In the genomic region with DNA sequence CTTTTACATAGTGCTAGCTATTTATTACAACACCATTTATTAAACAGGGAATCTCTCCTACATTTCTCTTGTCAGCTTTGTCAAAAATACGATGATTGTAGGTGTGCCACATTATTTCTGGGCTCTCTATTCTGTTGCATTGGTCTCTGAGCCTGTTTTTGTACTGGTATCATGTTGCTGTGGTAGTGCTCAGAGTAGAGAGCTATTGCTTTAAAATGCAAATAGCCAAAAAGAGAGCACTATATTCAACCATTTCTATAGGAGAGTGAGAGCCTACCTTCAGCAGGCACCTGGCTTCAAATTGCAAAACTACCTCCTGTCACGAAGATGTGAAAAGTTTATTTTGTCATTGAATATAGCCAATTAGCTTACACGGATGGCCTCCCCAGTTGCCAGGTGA, we compare ENCODE assay signal across 15 cellular contexts. TPM values are rescaled to one million over a fixed set of nuclear protein-coding genes. Genes with fewer than 3 reads are reported as not detected.
DNase-seq lines count a peak whose midpoint lies in the region; ATAC-seq, FAIRE-seq and TF ChIP-seq lines count a peak whose summit lies in the region.
"Had no signal": no experiment of that assay in that cellular context is flagged by ENCODE, and none has a peak within 500 bp of the region (broad histone marks: within the 10 kb centered on the region; RNA-seq: fewer than 3 reads in every experiment).

No MANE protein-coding gene starts in this region.

- no peaks in the 10 kb centered on the region for H3K27me3 Mint-ChIP-seq in CD4-positive, CD25-positive, alpha-beta regulatory T cell
- H3K27me3 Mint-ChIP-seq in neural progenitor cell (ENCODE audit: insufficient read depth, low read depth) = peaks cover 2% of the 10 kb centered on the region
- no peaks in the 10 kb centered on the region for H3K27me3 Mint-ChIP-seq in activated CD4-positive, alpha-beta T cell treated with anti-CD3 and anti-CD28 coated beads, Interleukin-2, amount 10 ng/mL, durations not matched to agents 24 days and 14 days
- H3K27me3 Mint-ChIP-seq in activated CD8-positive, alpha-beta memory T cell treated with anti-CD3 and anti-CD28 coated beads, Interleukin-2, amount 10 ng/mL, durations not matched to agents 7 days and 5 days = no peaks in the 10 kb centered on the region

- H3K27ac ChIP-seq in CD4-positive, CD25-positive, alpha-beta regulatory T cell (ENCODE audit: insufficient read depth, low read length, poor library complexity, severe bottlenecking) = no peak overlapping the region
- 0 out of 2 replicates have a peak overlapping the region, but pooled peaks have one; percentile 8 for H3K27ac ChIP-seq in Karpas-422 (ENCODE audit: low read length)
- H3K27ac ChIP-seq in GM12878 (ENCODE audit: control insufficient read depth, insufficient read depth) = no peak overlapping the region
- H3K27ac ChIP-seq in neural progenitor cell = no peak overlapping the region
- H3K27ac ChIP-seq in esophagus squamous epithelium = no peak overlapping the region
- H3K27ac ChIP-seq: C4-2B had no signal

- peaks cover 0 to 5% (median 0%) of the 10 kb centered on the region in 7 donors for H3K9me3 Mint-ChIP-seq in CD4-positive, CD25-positive, alpha-beta regulatory T cell
- peaks cover 44% of the 10 kb centered on the region for H3K9me3 Mint-ChIP-seq in neural progenitor cell
- H3K9me3 Mint-ChIP-seq in activated CD4-positive, alpha-beta T cell treated with anti-CD3 and anti-CD28 coated beads, Interleukin-2, amount 10 ng/mL, durations not matched to agents 24 days and 14 days = peaks cover 3% of the 10 kb centered on the region
- no peaks in the 10 kb centered on the region for H3K9me3 Mint-ChIP-seq in activated CD8-positive, alpha-beta memory T cell treated with anti-CD3 and anti-CD28 coated beads, Interleukin-2, amount 10 ng/mL, durations not matched to agents 7 days and 5 days (ENCODE audit: low read depth)

- H3F3A ChIP-seq in neural progenitor cell (ENCODE audit: low read depth) = no peaks in the 10 kb centered on the region

- no peak for TF ChIP-seq RAD21 in GM12878 (IDR thresholded peaks at IDR 0.05; ENCODE audit: insufficient read depth, low read depth, low read length)

- H3K9ac ChIP-seq in Karpas-422 (ENCODE audit: low read length) (no peak overlapping the region), GM12878 (ENCODE audit: control insufficient read depth, insufficient read depth, low read length) (no peak overlapping the region), neural progenitor cell (no peak overlapping the region)

- no peak for TF ChIP-seq CTCF in GM12878 (IDR thresholded peaks at IDR 0.05 in 2 of 3, conservative IDR thresholded peaks at IDR 0.05 in 1 of 3; ENCODE audit: control insufficient read depth in 2 of 3, extremely low read depth in 1 of 3, insufficient read depth in 1 of 3, low read depth in 3 of 3, low read length in 3 of 3)
- no peak for TF ChIP-seq CTCF in neural progenitor cell (IDR thresholded peaks at IDR 0.05)
- no peak for TF ChIP-seq CTCF in esophagus squamous epithelium (IDR thresholded peaks at IDR 0.05)

- in situ Hi-C loops in GM12878 (cut with MboI) = loop anchor here (25.0 kb wide), 1 partner anchor 694 kb away; no protein-coding TSS in a partner anchor

- FAIRE-seq in GM12878 (lab: Jason Lieb, UNC) = no peak

- intact Hi-C loops in GM12878 (cut with micrococcal nuclease; ENCODE audit: unreplicated experiment) (loop anchor here (10.0 kb wide), 1 partner anchor 1067 kb away; a partner anchor contains a TSS), esophagus squamous epithelium (cut with DNase I) (no loop called here)
- intact Hi-C loops in activated CD4-positive, alpha-beta T cell treated with anti-CD3 and anti-CD28 coated beads, Interleukin-2, amount 10 ng/mL, durations not matched to agents 24 days and 14 days (cut with micrococcal nuclease) = no loop called here

- TF ChIP-seq POLR2A in GM12878 (IDR thresholded peaks at IDR 0.05; ENCODE audit: low read depth, low read length) = no peak
- TF ChIP-seq POLR2A in esophagus squamous epithelium (IDR thresholded peaks at IDR 0.05) = no peak

- H3K79me2 ChIP-seq in Karpas-422 (ENCODE audit: low read length) (peaks cover 100% of the 10 kb centered on the region), GM12878 (ENCODE audit: control insufficient read depth, insufficient read depth, low read length) (peaks cover 93% of the 10 kb centered on the region), neural progenitor cell (ENCODE audit: low read depth) (peaks cover 98% of the 10 kb centered on the region)

- H3K4me2 ChIP-seq in Karpas-422 (ENCODE audit: low read depth, low read length, poor library complexity, severe bottlenecking) = peak overlapping the region; percentile 28
- peak overlapping the region; percentile 50; the same call in 1 of the 2 replicates for H3K4me2 ChIP-seq in GM12878 (ENCODE audit: control insufficient read depth, insufficient read depth)
- peak overlapping the region; percentile 42 for H3K4me2 ChIP-seq in neural progenitor cell

- H4K20me1 ChIP-seq in Karpas-422 (ENCODE audit: insufficient read depth, low read depth, low read length) = no peaks in the 10 kb centered on the region
- H4K20me1 ChIP-seq in GM12878 (ENCODE audit: control insufficient read depth, insufficient read depth) = no peaks in the 10 kb centered on the region
- H4K20me1 ChIP-seq in neural progenitor cell (ENCODE audit: low read depth) = peaks cover 62% of the 10 kb centered on the region

- RAD21 ChIA-PET in GM12878 (lab: Charles Lee; ENCODE audit: unreplicated experiment) = interaction anchor here (0.7 to 1.0 kb wide), 2 partner anchors 8 to 9 kb away, joined by 3 to 4 read pairs; a partner anchor contains a TSS

- H3K27ac Mint-ChIP-seq in CD4-positive, CD25-positive, alpha-beta regulatory T cell = no peak overlapping the region
- H3K27ac Mint-ChIP-seq in neural progenitor cell = no peak overlapping the region
- H3K27ac Mint-ChIP-seq in activated CD4-positive, alpha-beta T cell treated with anti-CD3 and anti-CD28 coated beads, Interleukin-2, amount 10 ng/mL, durations not matched to agents 24 days and 14 days = no peak overlapping the region
- no peak overlapping the region for H3K27ac Mint-ChIP-seq in activated CD8-positive, alpha-beta memory T cell treated with anti-CD3 and anti-CD28 coated beads, Interleukin-2, amount 10 ng/mL, durations not matched to agents 7 days and 5 days

- H3K36me3 Mint-ChIP-seq in CD4-positive, CD25-positive, alpha-beta regulatory T cell = peaks cover 35% of the 10 kb centered on the region
- H3K36me3 Mint-ChIP-seq in neural progenitor cell = peaks cover 72% of the 10 kb centered on the region
- H3K36me3 Mint-ChIP-seq in activated CD4-positive, alpha-beta T cell treated with anti-CD3 and anti-CD28 coated beads, Interleukin-2, amount 10 ng/mL, durations not matched to agents 24 days and 14 days (ENCODE audit: low read depth) = peaks cover 72% of the 10 kb centered on the region
- peaks cover 70% of the 10 kb centered on the region for H3K36me3 Mint-ChIP-seq in activated CD8-positive, alpha-beta memory T cell treated with anti-CD3 and anti-CD28 coated beads, Interleukin-2, amount 10 ng/mL, durations not matched to agents 7 days and 5 days

- peaks cover 33% of the 10 kb centered on the region for H3K36me3 ChIP-seq in CD4-positive, CD25-positive, alpha-beta regulatory T cell (ENCODE audit: control insufficient read depth, insufficient read depth, low read length)
- H3K36me3 ChIP-seq in Karpas-422 (ENCODE audit: insufficient read depth, low read length) (peaks cover 21% of the 10 kb centered on the region), GM12878 (ENCODE audit: control insufficient read depth in 2 of 2, insufficient read depth in 2 of 2, low read length in 1 of 2) (peaks cover 0 to 11% of the 10 kb centered on the region in 2 experiments; a peak in 2 of 4 replicates), neural progenitor cell (no peaks in the 10 kb centered on the region), esophagus squamous epithelium (peaks cover 0 to 30% (median 0%) of the 10 kb centered on the region in 3 donors)

- TF ChIP-seq EP300 in GM12878 (IDR thresholded peaks at IDR 0.05; ENCODE audit: borderline replicate concordance in 1 of 2, control insufficient read depth in 1 of 2, low read depth in 2 of 2, low read length in 2 of 2) = no peak

- WGBS in GM12878 (ENCODE audit: insufficient coverage, insufficient replicate concordance, low lambda C conversion rate, missing lambda C conversion rate) = 98% methylated on average over 3 of the region's 3 CpGs
- WGBS in esophagus squamous epithelium, 2 donors = 81 to 83% methylated on average over 3 of the region's 3 CpGs

- BruUV-seq in GM12878 (replicated peaks; lab: Mats Ljungman, UMichigan) = no TSS peak

- SMC1A ChIA-PET in GM12878 (lab: Charles Lee; ENCODE audit: uncharacterized antibody, unreplicated experiment) = interaction anchor here (1.2 to 4.3 kb wide), 5 partner anchors 8 to 375 kb away, joined by 3 to 18 read pairs (median 4); a partner anchor contains a TSS

- H2AFZ ChIP-seq in Karpas-422 (ENCODE audit: low read length) (no peak overlapping the region), GM12878 (ENCODE audit: control insufficient read depth, low read depth, low read length) (no peak overlapping the region), neural progenitor cell (replicated peaks) (no peak overlapping the region)

- POLR2A ChIA-PET in GM12878 (lab: Charles Lee) = interaction anchor here (2.0 kb wide), 1 partner anchor 7 kb away, joined by 5 read pairs; no protein-coding TSS in a partner anchor

- H3K27me3 ChIP-seq in CD4-positive, CD25-positive, alpha-beta regulatory T cell (ENCODE audit: control insufficient read depth, insufficient read depth, low read length) = no peaks in the 10 kb centered on the region
- H3K27me3 ChIP-seq in Karpas-422 (ENCODE audit: low read length) (no peaks in the 10 kb centered on the region), GM12878 (replicated peaks in 1 of 2; ENCODE audit: control insufficient read depth in 2 of 2, insufficient read depth in 2 of 2, low read length in 1 of 2) (no peaks in the 10 kb centered on the region), neural progenitor cell (no peaks in the 10 kb centered on the region), esophagus squamous epithelium (no peaks in the 10 kb centered on the region)

- peaks cover 45 to 91% (median 80%) of the 10 kb centered on the region in 4 donors for H3K4me1 Mint-ChIP-seq in CD4-positive, CD25-positive, alpha-beta regulatory T cell
- H3K4me1 Mint-ChIP-seq in neural progenitor cell = no peaks in the 10 kb centered on the region
- peaks cover 28% of the 10 kb centered on the region for H3K4me1 Mint-ChIP-seq in activated CD4-positive, alpha-beta T cell treated with anti-CD3 and anti-CD28 coated beads, Interleukin-2, amount 10 ng/mL, durations not matched to agents 24 days and 14 days
- peaks cover 23% of the 10 kb centered on the region for H3K4me1 Mint-ChIP-seq in activated CD8-positive, alpha-beta memory T cell treated with anti-CD3 and anti-CD28 coated beads, Interleukin-2, amount 10 ng/mL, durations not matched to agents 7 days and 5 days

- H3K4me1 ChIP-seq in CD4-positive, CD25-positive, alpha-beta regulatory T cell (ENCODE audit: control insufficient read depth, insufficient read depth, low read length, poor library complexity, severe bottlenecking) = peaks cover 30% of the 10 kb centered on the region
- H3K4me1 ChIP-seq in Karpas-422 (ENCODE audit: low read length) = peaks cover 30% of the 10 kb centered on the region
- peaks cover 3% of the 10 kb centered on the region for H3K4me1 ChIP-seq in GM12878 (ENCODE audit: control insufficient read depth, insufficient read depth, low read length)
- H3K4me1 ChIP-seq in neural progenitor cell = peaks cover 14% of the 10 kb centered on the region
- H3K4me1 ChIP-seq in esophagus squamous epithelium = peaks cover 0 to 7% (median 0%) of the 10 kb centered on the region in 3 donors

- peak overlapping the region; percentile 15 for H3K4me3 ChIP-seq in CD4-positive, CD25-positive, alpha-beta regulatory T cell (ENCODE audit: low read depth, low read length)
- no peak overlapping the region for H3K4me3 ChIP-seq in Karpas-422 (ENCODE audit: low read length)
- peak overlapping the region; percentile 8; the same call in 1 of the 2 replicates for H3K4me3 ChIP-seq in GM12878
- H3K4me3 ChIP-seq in neural progenitor cell = no peak overlapping the region
- H3K4me3 ChIP-seq in esophagus squamous epithelium = no peak overlapping the region

- H3K4me3 Mint-ChIP-seq in CD4-positive, CD25-positive, alpha-beta regulatory T cell = peak overlapping the region in 3 of 4 donors; percentile 13 to 51 (median 17)
- H3K4me3 Mint-ChIP-seq in neural progenitor cell = no peak overlapping the region
- H3K4me3 Mint-ChIP-seq in activated CD4-positive, alpha-beta T cell treated with anti-CD3 and anti-CD28 coated beads, Interleukin-2, amount 10 ng/mL, durations not matched to agents 24 days and 14 days = no peak overlapping the region
- H3K4me3 Mint-ChIP-seq in activated CD8-positive, alpha-beta memory T cell treated with anti-CD3 and anti-CD28 coated beads, Interleukin-2, amount 10 ng/mL, durations not matched to agents 7 days and 5 days = no peak overlapping the region

- CTCF ChIA-PET in GM12878 (lab: Yijun Ruan, JAX) = interaction anchor here (0.7 kb wide), 1 partner anchor 368 kb away, joined by 6 read pairs; no protein-coding TSS in a partner anchor
- CTCF ChIA-PET in activated CD8-positive, alpha-beta memory T cell treated with anti-CD3 and anti-CD28 coated beads, Interleukin-2, amount 10 ng/mL, durations not matched to agents 7 days and 5 days (lab: Charles Lee) = no interaction called here

- no peak for ATAC-seq in CD4-positive, CD25-positive, alpha-beta regulatory T cell (ENCODE audit: low read depth in 2 of 2)
- no peak for ATAC-seq in GM12878
- ATAC-seq in activated CD8-positive, alpha-beta memory T cell treated with anti-CD3 and anti-CD28 coated beads, Interleukin-2, amount 10 ng/mL, durations not matched to agents 7 days and 5 days = no peak
- ATAC-seq: SK-N-SH treated with all-trans-retinoic acid at 6 μM for 48 hours had no signal

- no peaks in the 10 kb centered on the region for H3K9me3 ChIP-seq in CD4-positive, CD25-positive, alpha-beta regulatory T cell (ENCODE audit: control insufficient read depth in 2 of 2, low read length in 2 of 2)
- H3K9me3 ChIP-seq in Karpas-422 (ENCODE audit: low read length) (no peaks in the 10 kb centered on the region), GM12878 (replicated peaks; ENCODE audit: control insufficient read depth, insufficient read depth, low read length) (peaks cover 2% of the 10 kb centered on the region; the same call in 2 of the 3 replicates), neural progenitor cell (ENCODE audit: low read depth) (no peaks in the 10 kb centered on the region), esophagus squamous epithelium (no peaks in the 10 kb centered on the region)

- no peak for DNase-seq in CD4-positive, CD25-positive, alpha-beta regulatory T cell
- no peak for DNase-seq in Karpas-422
- no peak for DNase-seq in GM12878 (ENCODE audit: low read depth, low spot score)
- no peak for DNase-seq in neural progenitor cell (ENCODE audit: low spot score)
- DNase-seq in esophagus squamous epithelium (lab: John Stamatoyannopoulos, UW) = no peak
- no peak for DNase-seq in activated CD4-positive, alpha-beta T cell treated with anti-CD3 and anti-CD28 coated beads, Interleukin-2, amount 10 ng/mL, durations not matched to agents 24 days and 14 days
- DNase-seq in activated CD8-positive, alpha-beta memory T cell treated with anti-CD3 and anti-CD28 coated beads, Interleukin-2, amount 10 ng/mL, durations not matched to agents 7 days and 5 days = no peak
- DNase-seq: EL, H7, NCI-H1436, NCI-H2081 treated with DMSO at 0.1 percent for 48 hours, NCI-H524, SHP77 treated with DMSO at 0.1 percent for 48 hours had no signal

- no peaks in the 10 kb centered on the region for H3K9me2 ChIP-seq in Karpas-422 (replicated peaks; ENCODE audit: insufficient read depth, low read length)

RNA-seq across cellular contexts. Expression of a gene that starts 8.1 kb away (rescaled TPM):
- total RNA-seq in CD4-positive, CD25-positive, alpha-beta regulatory T cell = 30.9 TPM
- 10 to 100 TPM; 14.2 to 25.8 (median 20.5) TPM for polyA plus RNA-seq in CD4-positive, CD25-positive, alpha-beta regulatory T cell
- total RNA-seq in Karpas-422 (2014; rRNA removed; shearing (Covaris generic); ENCODE audit: low replicate concordance) = 11.9 and 38.2 TPM in 2 replicates
- total RNA-seq in GM12878 (2013; cell fraction: nucleolus; rRNA removed) = 31.6 and 36.1 TPM in 2 replicates
- total RNA-seq in GM12878 (2014; rRNA removed) = 14.7 and 17.7 TPM in 2 replicates
- total RNA-seq in GM12878 (2014; rRNA removed; fragmentation: Illumina TruSeq; extraction: Trizol) = 26.9 and 27.6 TPM in 2 replicates
- total RNA-seq in GM12878 (2021) = 13.4 and 13.8 TPM in 2 replicates
- polyA plus RNA-seq in GM12878 (2011; ENCODE audit: low read depth) = 5.4 TPM
- 13.2 and 26.7 TPM in 2 replicates for polyA plus RNA-seq in GM12878 (2011; rRNA removed)
- 2.9 and 3.5 TPM in 2 replicates for polyA plus RNA-seq in GM12878 (2011; cell fraction: cytosol; rRNA removed)
- polyA plus RNA-seq in GM12878 (2011; cell fraction: nucleus; rRNA removed) = 10.6 and 12.4 TPM in 2 replicates
- 9.3 and 11.5 TPM in 2 replicates for polyA plus RNA-seq in GM12878 (2012)
- polyA plus RNA-seq in GM12878 (2014; fragmentation: Illumina TruSeq; extraction: Trizol) = 17.3 and 22.5 TPM in 2 replicates
- 1 to 10 TPM; 6.7 to 7.2 TPM for polyA plus RNA-seq in GM12878 (2014; fragmentation: Nextera tagmentation; extraction: Ambion mirVana)
- polyA plus RNA-seq in GM12878 (2014; rRNA removed) = 7.8 and 8.4 TPM in 2 replicates
- polyA plus RNA-seq in GM12878 (2016; fragmentation: Nextera tagmentation; extraction: Ambion mirVana) = 10 to 100 TPM; 17.7 to 19.4 TPM
- polyA minus RNA-seq in GM12878 (2011; rRNA and poly(A)+ RNA removed) = 8.6 and 9.8 TPM in 2 replicates
- 5.6 and 7.2 TPM in 2 replicates for polyA minus RNA-seq in GM12878 (2011; cell fraction: cytosol; rRNA and poly(A)+ RNA removed)
- 8.6 and 9.6 TPM in 2 replicates for polyA minus RNA-seq in GM12878 (2011; cell fraction: nucleus; rRNA and poly(A)+ RNA removed)
- 35.3 and 57.2 TPM in 2 replicates for total RNA-seq in neural progenitor cell (ENCODE audit: low replicate concordance)
- total RNA-seq in esophagus squamous epithelium = 1 to 10 TPM; 6.2 to 7.5 (median 6.5) TPM
- 12.9 and 15.0 TPM in 2 replicates for total RNA-seq in activated CD4-positive, alpha-beta T cell treated with anti-CD3 and anti-CD28 coated beads, Interleukin-2, amount 10 ng/mL, durations not matched to agents 24 days and 14 days
- total RNA-seq in activated CD8-positive, alpha-beta memory T cell treated with anti-CD3 and anti-CD28 coated beads, Interleukin-2, amount 10 ng/mL, durations not matched to agents 7 days and 5 days = 10 to 100 TPM; 16.0 to 17.0 TPM

Comparison
In these comparisons a context has a peak if more than half of its experiments do, and no peak if none do; other contexts are left out.
1. H3K4me3 ChIP-seq: peak in CD4-positive, CD25-positive, alpha-beta regulatory T cell (single experiment) and GM12878 (single experiment); none in Karpas-422 (single experiment), neural progenitor cell (single experiment) and esophagus squamous epithelium (0 of 4).
2. H3K4me3 Mint-ChIP-seq: peak in CD4-positive, CD25-positive, alpha-beta regulatory T cell (3 of 4); none in neural progenitor cell (single experiment), activated CD4-positive, alpha-beta T cell treated with anti-CD3 and anti-CD28 coated beads, Interleukin-2, amount 10 ng/mL, durations not matched to agents 24 days and 14 days (single experiment) and activated CD8-positive, alpha-beta memory T cell treated with anti-CD3 and anti-CD28 coated beads, Interleukin-2, amount 10 ng/mL, durations not matched to agents 7 days and 5 days (single experiment).
3. Peak in every context shown above with its lines, with median percentiles within 50 percentile points of each other: H3K4me2 ChIP-seq.